In genomic region chr10:13282348-13282747, GRCh38 we compare ENCODE assay signal across 13 cellular contexts. TPM values are rescaled to one million over a fixed set of nuclear protein-coding genes. Genes with fewer than 3 reads are reported as not detected.
"Had no signal": no experiment of that assay in that cellular context is flagged by ENCODE, and none has a peak within 500 bp of the region (broad histone marks: within the 10 kb centered on the region; RNA-seq: fewer than 3 reads in every experiment).

No MANE protein-coding gene starts in this region.

RNA-seq across cellular contexts. Expression of gene UCMA, which starts 48.2 kb away (rescaled TPM):
- total RNA-seq: activated B cell treated with CpG ODN at 0.5 μM for 24 hours; activated CD4-positive, alpha-beta memory T cell treated with anti-CD3 and anti-CD28 coated beads for 36 hours; activated CD4-positive, alpha-beta memory T cell treated with anti-CD3 and anti-CD28 coated beads, Interleukin-2, amount 10 ng/mL, durations not matched to agents 7 days and 5 days; activated CD4-positive, alpha-beta T cell treated with anti-CD3 and anti-CD28 coated beads for 36 hours; activated CD4-positive, alpha-beta T cell treated with anti-CD3 and anti-CD28 coated beads, Interleukin-2, amount 10 ng/mL, durations not matched to agents 24 days and 14 days; activated CD4-positive, alpha-beta T cell treated with anti-CD3 and anti-CD28 coated beads, Interleukin-2, amount 10 ng/mL, durations not matched to agents 7 days and 5 days; activated CD8-positive, alpha-beta memory T cell treated with anti-CD3 and anti-CD28 coated beads for 36 hours; activated CD8-positive, alpha-beta memory T cell treated with anti-CD3 and anti-CD28 coated beads, Interleukin-2, amount 10 ng/mL, durations not matched to agents 7 days and 5 days; activated CD8-positive, alpha-beta T cell treated with anti-CD3 and anti-CD28 coated beads for 36 hours; activated CD8-positive, alpha-beta T cell treated with anti-CD3 and anti-CD28 coated beads, Interleukin-2, amount 10 ng/mL, durations not matched to agents 7 days and 5 days; T-helper 1 cell treated with Interleukin-12 subunit alpha and Interleukin-12 subunit beta and Interleukin-4 antibody, amounts not matched to agents 30 ng/mL and 1 ng/mL, for 36 hours; T-helper 17 cell; T-helper 2 cell treated with Interferon-gamma antibody and Interleukin-4, amounts not matched to agents 100 ng/mL and 5 ng/mL, for 36 hours had no signal
